Comparison of ENCODE assay signal across 24 cellular contexts in genomic region chr17:28001149-28001548, GRCh38.
"Had no signal": no experiment of that assay in that cellular context is flagged by ENCODE, and none has a peak within 500 bp of the region (broad histone marks: within the 10 kb centered on the region; RNA-seq: fewer than 3 reads in every experiment).

No MANE protein-coding gene starts in this region.

- H3K9me3 Mint-ChIP-seq: central memory CD8-positive, alpha-beta T cell; neural progenitor cell had no signal

- H3K27ac Mint-ChIP-seq: neural progenitor cell had no signal

- H3K27ac ChIP-seq: brain microvascular endothelial cell, colonic mucosa, neural progenitor cell, ovary, psoas muscle, skin epidermis, thoracic aorta, upper lobe of left lung had no signal

- H3K4me1 Mint-ChIP-seq: central memory CD8-positive, alpha-beta T cell; naive B cell; neural progenitor cell had no signal

- DNase-seq: activated CD8-positive, alpha-beta memory T cell treated with anti-CD3 and anti-CD28 coated beads for 24 hours; activated CD8-positive, alpha-beta memory T cell treated with anti-CD3 and anti-CD28 coated beads, Interleukin-2, amount 50 U/mL, for 48 hours; activated effector memory CD4-positive, alpha-beta T cell treated with anti-CD3 and anti-CD28 coated beads, Interleukin-2, amount 50 U/mL, for 16 hours; activated naive CD4-positive, alpha-beta T cell treated with anti-CD3 and anti-CD28 coated beads, Interleukin-2, amount 50 U/mL, for 16 hours; activated T-cell treated with anti-CD3 and anti-CD28 coated beads, Interleukin-2, amount 50 U/mL, for 48 hours; aorta; brain microvascular endothelial cell; colonic mucosa; left cardiac atrium; mesenchymal stem cell; mucosa of descending colon; naive B cell; ovary; psoas muscle; right cardiac atrium; stimulated activated CD4-positive, alpha-beta T cell treated with anti-CD3 and anti-CD28 coated beads, Interleukin-15, amount 100 ng/mL, for 24 hours; stimulated activated CD4-positive, alpha-beta T cell treated with anti-CD3 and anti-CD28 coated beads, Interleukin-2, amount 100 ng/mL, for 48 hours; T1000; upper lobe of left lung had no signal

- H2AFZ ChIP-seq: neural progenitor cell had no signal

- H3K36me3 ChIP-seq: brain microvascular endothelial cell, colonic mucosa, neural progenitor cell, ovary, thoracic aorta, upper lobe of left lung had no signal

- H3K27me3 ChIP-seq: brain microvascular endothelial cell, colonic mucosa, neural progenitor cell, ovary, upper lobe of left lung had no signal

- H3K4me3 Mint-ChIP-seq: central memory CD8-positive, alpha-beta T cell; naive B cell; neural progenitor cell had no signal

- H3K4me1 ChIP-seq: colonic mucosa, neural progenitor cell, psoas muscle, upper lobe of left lung had no signal

- H3K9me3 ChIP-seq: colonic mucosa, mucosa of descending colon, ovary, psoas muscle, thoracic aorta, upper lobe of left lung had no signal

- H3K4me2 ChIP-seq: neural progenitor cell had no signal

- ATAC-seq: activated CD4-positive, CD25-positive, alpha-beta regulatory T cell treated with anti-CD3 and anti-CD28 coated beads, Interleukin-2, amount 50 U/mL, for 24 hours; left cardiac atrium; mucosa of descending colon; psoas muscle; right cardiac atrium had no signal

- H3K4me3 ChIP-seq: colonic mucosa, mucosa of descending colon, neural progenitor cell, ovary, psoas muscle, skin epidermis, thoracic aorta, upper lobe of left lung had no signal

- H3K9ac ChIP-seq: neural progenitor cell had no signal

- H3K36me3 Mint-ChIP-seq: naive B cell, neural progenitor cell had no signal
